In genomic region chr13:80030491-80030890, GRCh38 we compare ENCODE assay signal across 7 cellular contexts.
DNase-seq lines count a peak whose midpoint lies in the region; ATAC-seq and TF ChIP-seq lines count a peak whose summit lies in the region.

No MANE protein-coding gene starts in this region.

- TF ChIP-seq CTCF in dorsolateral prefrontal cortex (IDR thresholded peaks at IDR 0.05 in 54 of 56, conservative IDR thresholded peaks at IDR 0.05 in 2 of 56; ENCODE audit: low read depth in 1 of 56, partially characterized antibody in 56 of 56) (peak in 40 of 56 donors; percentile 6 to 50 (median 32)), retinal pigment epithelial cell (conservative IDR thresholded peaks at IDR 0.05; ENCODE audit: low read depth, low read length) (peak; percentile 63)

- intact Hi-C loops in dorsolateral prefrontal cortex (cut with DNase I) = loop anchor here in 1 of 2 donors (10.0 kb wide), 1 partner anchor 256 kb away; no protein-coding TSS in a partner anchor

- ATAC-seq in GM19025 (IDR thresholded peaks at IDR 0.05; ENCODE audit: low read depth, unreplicated experiment) (peak; percentile 55), HG02610 (IDR thresholded peaks at IDR 0.05; ENCODE audit: unreplicated experiment) (no peak)

- H3K4me3 ChIP-seq in dorsolateral prefrontal cortex (no peak overlapping the region), retinal pigment epithelial cell (ENCODE audit: low read length) (no peak overlapping the region)

- peak; percentile 84 for DNase-seq in M059J (ENCODE audit: low read depth)
- DNase-seq in dorsolateral prefrontal cortex = peak in 1 of 10 donors; percentile 19
- no peak for DNase-seq in retinal pigment epithelial cell (ENCODE audit: low read depth)
- DNase-seq in T-helper 1 cell = no peak
- no peak for DNase-seq in activated gamma-delta T cell (lab: John Stamatoyannopoulos, UW)

- no peak overlapping the region for H3K27ac ChIP-seq in dorsolateral prefrontal cortex

- H3K27me3 ChIP-seq in dorsolateral prefrontal cortex = no peaks in the 10 kb centered on the region
